Comparison of ENCODE assay signal across 21 cellular contexts in genomic region chr6:84508334-84508733, GRCh38.
A peak's percentile ranks its signal among the peaks of the same experiment; 100 is the strongest.
DNase-seq lines count a peak whose midpoint lies in the region; ATAC-seq and TF ChIP-seq lines count a peak whose summit lies in the region.
"Had no signal": no experiment of that assay in that cellular context is flagged by ENCODE, and none has a peak within 500 bp of the region (broad histone marks: within the 10 kb centered on the region; RNA-seq: fewer than 3 reads in every experiment).

No MANE protein-coding gene starts in this region.

- no peaks in the 10 kb centered on the region for H3K4me1 ChIP-seq in breast epithelium
- H3K4me1 ChIP-seq: BE2C; BLaER1 treated with 17β-estradiol and CSF1 and Interleukin-3, amounts not matched to agents 10 nM and 100 nM had no signal

- H3K27ac Mint-ChIP-seq in MCF 10A (ENCODE audit: low read depth, unreplicated experiment): peak overlapping the region; percentile 21
- H3K27ac Mint-ChIP-seq in Calu3 (ENCODE audit: unreplicated experiment): no peak overlapping the region
- H3K27ac Mint-ChIP-seq: CD14-positive monocyte; CD4-positive, alpha-beta T cell; CD8-positive, alpha-beta memory T cell; GM23338; H9 had no signal

- in situ Hi-C loops in brain microvascular endothelial cell (cut with HindIII; ENCODE audit: low pct_ligation_motif_present, low sequenced_read_pairs): no loop called here

- POLR2A ChIA-PET in MCF 10A (lab: Yijun Ruan, JAX): interaction anchor here (0.7 kb wide), 1 partner anchor 76 kb away, joined by 4 read pairs; no protein-coding TSS in a partner anchor

- peaks cover 4 to 15% of the 10 kb centered on the region in 2 donors for H3K9me3 ChIP-seq in breast epithelium
- H3K9me3 ChIP-seq: BE2C had no signal

- H3K27me3 Mint-ChIP-seq in MCF 10A (ENCODE audit: insufficient read depth, unreplicated experiment): no peaks in the 10 kb centered on the region
- H3K27me3 Mint-ChIP-seq in Calu3 (ENCODE audit: unreplicated experiment): no peaks in the 10 kb centered on the region
- H3K27me3 Mint-ChIP-seq: CD4-positive, alpha-beta T cell; CD8-positive, alpha-beta memory T cell had no signal

- TF ChIP-seq POLR2A in breast epithelium (IDR thresholded peaks at IDR 0.05): no peak

- H3K36me3 Mint-ChIP-seq in MCF 10A (ENCODE audit: insufficient read depth, unreplicated experiment): no peaks in the 10 kb centered on the region
- no peaks in the 10 kb centered on the region for H3K36me3 Mint-ChIP-seq in Calu3 (ENCODE audit: insufficient read depth, unreplicated experiment)
- H3K36me3 Mint-ChIP-seq: CD14-positive monocyte; CD8-positive, alpha-beta memory T cell had no signal

- CTCF ChIA-PET in MCF 10A (lab: Yijun Ruan, JAX): no interaction called here
- CTCF ChIA-PET in Calu3 (lab: Charles Lee): no interaction called here

- H3K27ac ChIP-seq in breast epithelium (no peak overlapping the region), brain microvascular endothelial cell (peak overlapping the region; percentile 48)
- H3K27ac ChIP-seq: 22Rv1; BLaER1 treated with 17β-estradiol and CSF1 and Interleukin-3, amounts not matched to agents 10 nM and 100 nM had no signal

- no TSS peak for BruUV-seq in MCF 10A (replicated peaks; lab: Mats Ljungman, UMichigan)
- no TSS peak for BruUV-seq in Calu3 (replicated peaks; lab: Mats Ljungman, UMichigan)

- no peaks in the 10 kb centered on the region for H3K36me3 ChIP-seq in breast epithelium
- no peaks in the 10 kb centered on the region for H3K36me3 ChIP-seq in brain microvascular endothelial cell (replicated peaks)
- H3K36me3 ChIP-seq: BE2C; BLaER1 treated with 17β-estradiol and CSF1 and Interleukin-3, amounts not matched to agents 10 nM and 100 nM had no signal

- no peak for TF ChIP-seq CTCF in MCF 10A (IDR thresholded peaks at IDR 0.05; ENCODE audit: unreplicated experiment)
- TF ChIP-seq CTCF in breast epithelium (IDR thresholded peaks at IDR 0.05): no peak
- no peak for TF ChIP-seq CTCF in brain microvascular endothelial cell (IDR thresholded peaks at IDR 0.05; ENCODE audit: low read depth, low read length, missing control alignments)
- TF ChIP-seq CTCF in fibroblast of the aortic adventitia (IDR thresholded peaks at IDR 0.05; ENCODE audit: insufficient read depth, low read length): no peak
- no peak for TF ChIP-seq CTCF in Calu3 (IDR thresholded peaks at IDR 0.05; ENCODE audit: unreplicated experiment)

- H3K9me3 Mint-ChIP-seq in MCF 10A (ENCODE audit: unreplicated experiment): no peaks in the 10 kb centered on the region
- H3K9me3 Mint-ChIP-seq in Calu3 (ENCODE audit: low read depth, unreplicated experiment): peaks cover 4% of the 10 kb centered on the region

- peaks cover 11% of the 10 kb centered on the region for H3K4me1 Mint-ChIP-seq in MCF 10A (ENCODE audit: insufficient read depth, unreplicated experiment)
- no peaks in the 10 kb centered on the region for H3K4me1 Mint-ChIP-seq in Calu3 (ENCODE audit: low read depth, unreplicated experiment)
- H3K4me1 Mint-ChIP-seq: CD14-positive monocyte; CD8-positive, alpha-beta memory T cell; GM23338 had no signal

- no peak overlapping the region for H3K4me3 ChIP-seq in breast epithelium
- H3K4me3 ChIP-seq in brain microvascular endothelial cell (ENCODE audit: low read depth, low read length): no peak overlapping the region
- H3K4me3 ChIP-seq in fibroblast of the aortic adventitia (ENCODE audit: low read depth, low read length): no peak overlapping the region
- H3K4me3 ChIP-seq: BLaER1 treated with 17β-estradiol and CSF1 and Interleukin-3, amounts not matched to agents 10 nM and 100 nM; GM23338 had no signal

- no peak for ATAC-seq in GM21528 (IDR thresholded peaks at IDR 0.05; ENCODE audit: low FRiP score, unreplicated experiment)
- ATAC-seq: GM23338, HCT116 had no signal

- H3K4me3 Mint-ChIP-seq in MCF 10A (ENCODE audit: unreplicated experiment) (no peak overlapping the region), Calu3 (ENCODE audit: low read depth, unreplicated experiment) (no peak overlapping the region)
- H3K4me3 Mint-ChIP-seq: CD14-positive monocyte; CD4-positive, alpha-beta T cell; CD8-positive, alpha-beta memory T cell; GM23338; H9 had no signal

- no peaks in the 10 kb centered on the region for H3K27me3 ChIP-seq in breast epithelium
- no peaks in the 10 kb centered on the region for H3K27me3 ChIP-seq in brain microvascular endothelial cell (replicated peaks)
- H3K27me3 ChIP-seq: BE2C; BLaER1 treated with 17β-estradiol and CSF1 and Interleukin-3, amounts not matched to agents 10 nM and 100 nM had no signal

- no peak for DNase-seq in MCF 10A (ENCODE audit: unreplicated experiment)
- DNase-seq in breast epithelium (ENCODE audit: low spot score in 2 of 2): no peak
- DNase-seq in brain microvascular endothelial cell: peak; percentile 3
- DNase-seq in fibroblast of the aortic adventitia (ENCODE audit: low read depth): peak; percentile 36
- DNase-seq in Calu3: no peak
- DNase-seq in DMS114 treated with DMSO at 0.1 percent for 48 hours (lab: John Stamatoyannopoulos, UW; ENCODE audit: unreplicated experiment): no peak
- no peak for DNase-seq in anterior cingulate cortex (lab: John Stamatoyannopoulos, UW)
- DNase-seq: ACHN; AML-193; BE2C; CD4-positive, alpha-beta T cell; CD8-positive, alpha-beta memory T cell; DMS153; DND-41; H9 had no signal

- intact Hi-C loops in MCF 10A (cut with micrococcal nuclease) (no loop called here), breast epithelium (cut with DNase I; ENCODE audit: low total_unique reads) (no loop called here), Calu3 (cut with micrococcal nuclease; ENCODE audit: unreplicated experiment) (no loop called here)

Comparison
In these comparisons a context has a peak if more than half of its experiments do, and no peak if none do; other contexts are left out.
1. DNase-seq: peak in brain microvascular endothelial cell (single experiment) and fibroblast of the aortic adventitia (single experiment); none in MCF 10A (single experiment), breast epithelium (0 of 2), Calu3 (single experiment), DMS114 treated with DMSO at 0.1 percent for 48 hours (single experiment) and anterior cingulate cortex (0 of 58).